1 cellular context compared by ENCODE assay signal in genomic region chr1:235992868-235993267, GRCh38.
TF ChIP-seq lines count a peak whose summit lies in the region.

No MANE protein-coding gene starts in this region.

TF ChIP-seq in H1, 55 proteins besides CTCF, POLR2A, EP300 and RAD21 (continued from another document):
- TF ChIP-seq TEAD4 (IDR thresholded peaks at IDR 0.05; ENCODE audit: low read depth, low read length) (no peak), EZH2 (IDR thresholded peaks at IDR 0.05; ENCODE audit: low read depth, low read length, severe bottlenecking) (no peak), POU5F1 (IDR thresholded peaks at IDR 0.05; ENCODE audit: low read depth, low read length) (no peak), NRF1 (IDR thresholded peaks at IDR 0.05; ENCODE audit: low read depth, low read length) (no peak)
